1 cellular context compared by ENCODE assay signal in the genomic region with DNA sequence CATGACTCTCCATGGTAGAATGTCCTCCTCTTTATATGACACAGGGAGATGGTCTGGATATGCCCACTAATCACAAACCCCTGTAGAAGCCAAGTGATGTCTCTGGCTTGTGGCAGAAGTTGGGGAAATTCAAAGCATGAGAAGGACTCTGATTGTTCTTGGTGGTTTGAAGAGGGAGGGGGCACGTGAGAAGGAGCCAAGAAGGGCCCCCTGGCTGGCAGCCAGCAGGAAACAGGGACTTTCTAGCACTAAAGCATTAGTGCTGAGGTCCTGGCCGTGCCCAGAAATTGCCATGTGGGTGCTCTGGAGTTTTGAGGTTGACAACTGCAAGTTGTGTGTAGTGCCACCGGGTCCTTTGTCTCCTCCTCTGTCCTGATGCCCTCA.
TF ChIP-seq lines count a peak whose summit lies in the region.

No MANE protein-coding gene starts in this region.

TF ChIP-seq in GM12878, 131 proteins besides CTCF, POLR2A, EP300 and RAD21 (continued from another document):
- TF ChIP-seq, protein P1, sequence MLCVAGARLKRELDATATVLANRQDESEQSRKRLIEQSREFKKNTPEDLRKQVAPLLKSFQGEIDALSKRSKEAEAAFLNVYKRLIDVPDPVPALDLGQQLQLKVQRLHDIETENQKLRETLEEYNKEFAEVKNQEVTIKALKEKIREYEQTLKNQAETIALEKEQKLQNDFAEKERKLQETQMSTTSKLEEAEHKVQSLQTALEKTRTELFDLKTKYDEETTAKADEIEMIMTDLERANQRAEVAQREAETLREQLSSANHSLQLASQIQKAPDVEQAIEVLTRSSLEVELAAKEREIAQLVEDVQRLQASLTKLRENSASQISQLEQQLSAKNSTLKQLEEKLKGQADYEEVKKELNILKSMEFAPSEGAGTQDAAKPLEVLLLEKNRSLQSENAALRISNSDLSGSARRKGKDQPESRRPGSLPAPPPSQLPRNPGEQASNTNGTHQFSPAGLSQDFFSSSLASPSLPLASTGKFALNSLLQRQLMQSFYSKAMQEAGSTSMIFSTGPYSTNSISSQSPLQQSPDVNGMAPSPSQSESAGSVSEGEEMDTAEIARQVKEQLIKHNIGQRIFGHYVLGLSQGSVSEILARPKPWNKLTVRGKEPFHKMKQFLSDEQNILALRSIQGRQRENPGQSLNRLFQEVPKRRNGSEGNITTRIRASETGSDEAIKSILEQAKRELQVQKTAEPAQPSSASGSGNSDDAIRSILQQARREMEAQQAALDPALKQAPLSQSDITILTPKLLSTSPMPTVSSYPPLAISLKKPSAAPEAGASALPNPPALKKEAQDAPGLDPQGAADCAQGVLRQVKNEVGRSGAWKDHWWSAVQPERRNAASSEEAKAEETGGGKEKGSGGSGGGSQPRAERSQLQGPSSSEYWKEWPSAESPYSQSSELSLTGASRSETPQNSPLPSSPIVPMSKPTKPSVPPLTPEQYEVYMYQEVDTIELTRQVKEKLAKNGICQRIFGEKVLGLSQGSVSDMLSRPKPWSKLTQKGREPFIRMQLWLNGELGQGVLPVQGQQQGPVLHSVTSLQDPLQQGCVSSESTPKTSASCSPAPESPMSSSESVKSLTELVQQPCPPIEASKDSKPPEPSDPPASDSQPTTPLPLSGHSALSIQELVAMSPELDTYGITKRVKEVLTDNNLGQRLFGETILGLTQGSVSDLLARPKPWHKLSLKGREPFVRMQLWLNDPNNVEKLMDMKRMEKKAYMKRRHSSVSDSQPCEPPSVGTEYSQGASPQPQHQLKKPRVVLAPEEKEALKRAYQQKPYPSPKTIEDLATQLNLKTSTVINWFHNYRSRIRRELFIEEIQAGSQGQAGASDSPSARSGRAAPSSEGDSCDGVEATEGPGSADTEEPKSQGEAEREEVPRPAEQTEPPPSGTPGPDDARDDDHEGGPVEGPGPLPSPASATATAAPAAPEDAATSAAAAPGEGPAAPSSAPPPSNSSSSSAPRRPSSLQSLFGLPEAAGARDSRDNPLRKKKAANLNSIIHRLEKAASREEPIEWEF (IDR thresholded peaks at IDR 0.05; ENCODE audit: insufficient replicate concordance, low read depth, low read length): no peak
- no peak for TF ChIP-seq TBL1XR1 (IDR thresholded peaks at IDR 0.05; ENCODE audit: low read depth, low read length)
- TF ChIP-seq CBX5 (IDR thresholded peaks at IDR 0.05; ENCODE audit: low read depth): no peak
- peak; percentile 74 to 84 for TF ChIP-seq BHLHE40 (IDR thresholded peaks at IDR 0.05; ENCODE audit: borderline replicate concordance in 1 of 2, low read depth in 2 of 2, low read length in 1 of 2)
- no peak for TF ChIP-seq NBN (IDR thresholded peaks at IDR 0.05)
- TF ChIP-seq SREBF1 (IDR thresholded peaks at IDR 0.05; ENCODE audit: low read length): no peak
- no peak for TF ChIP-seq BCL11A (IDR thresholded peaks at IDR 0.05; ENCODE audit: low read depth, low read length)
- no peak for TF ChIP-seq BACH1 (IDR thresholded peaks at IDR 0.05; ENCODE audit: borderline replicate concordance)
- TF ChIP-seq ZNF622 (IDR thresholded peaks at IDR 0.05): no peak
TF ChIP-seq in GM12878: peak in this region for 2.
